Comparison of ENCODE assay signal across 8 cellular contexts in the genomic region with DNA sequence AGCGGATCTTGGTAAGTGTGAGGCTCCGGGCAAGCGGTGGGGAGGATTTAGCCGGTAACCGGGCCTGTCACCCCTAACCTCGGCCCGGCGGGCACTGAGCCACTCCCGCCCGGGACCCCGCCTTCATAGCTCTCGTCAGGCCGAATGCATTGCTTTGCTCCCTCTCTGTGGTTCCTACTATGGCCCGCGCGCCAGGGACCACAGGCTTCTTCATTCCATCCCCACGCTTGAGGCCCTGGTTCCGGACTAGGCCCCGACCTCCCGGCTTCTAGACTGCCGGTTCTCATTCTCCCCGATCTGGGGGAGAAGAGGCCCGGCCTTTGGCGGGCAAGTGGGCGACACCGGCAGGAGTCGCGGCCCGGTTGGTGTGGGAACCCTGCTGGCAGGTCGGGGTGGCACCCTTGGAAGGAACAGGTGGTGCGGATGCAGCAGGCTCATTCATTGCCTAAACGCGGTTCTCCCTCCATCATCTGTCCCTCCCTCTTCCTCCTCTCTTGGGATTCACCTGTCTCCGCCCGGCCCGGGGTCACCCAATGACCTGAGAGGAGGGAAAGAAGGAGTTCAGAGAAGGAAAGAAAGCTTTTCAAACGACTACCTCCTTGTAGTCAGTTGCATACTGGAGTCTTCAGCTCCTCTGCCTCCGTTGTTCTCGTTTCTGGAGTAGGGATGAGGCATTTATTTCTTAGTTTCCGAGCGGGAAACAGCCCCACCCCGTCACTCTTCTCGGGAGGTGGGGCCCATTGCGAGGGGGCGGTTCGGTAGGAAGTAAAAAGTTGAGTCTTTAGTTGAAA. TPM values are rescaled to one million over a fixed set of nuclear protein-coding genes. Genes with fewer than 3 reads are reported as not detected.
A peak's percentile ranks its signal among the peaks of the same experiment; 100 is the strongest.
DNase-seq lines count a peak whose midpoint lies in the region; ATAC-seq, FAIRE-seq and TF ChIP-seq lines count a peak whose summit lies in the region.

A gene (minus strand): TSS at position 657 of the 791 bp plus-strand sequence. CDS start 6,679 bp downstream, outside the sequence.

- H3K9me3 Mint-ChIP-seq in Calu3 (ENCODE audit: low read depth, unreplicated experiment) (no peaks in the 10 kb centered on the region), type B pancreatic cell (no peaks in the 10 kb centered on the region)

- peak; percentile 69 for TF ChIP-seq POLR2A in Raji (IDR thresholded peaks at IDR 0.05; ENCODE audit: insufficient read depth, low read depth, low read length)

- H3K36me3 Mint-ChIP-seq in Calu3 (ENCODE audit: insufficient read depth, unreplicated experiment) (peaks cover 25% of the 10 kb centered on the region), type B pancreatic cell (peaks cover 19% of the 10 kb centered on the region)

- no TSS peak for BruUV-seq in Calu3 (replicated peaks; lab: Mats Ljungman, UMichigan)

- no peaks in the 10 kb centered on the region for H3K27me3 Mint-ChIP-seq in Calu3 (ENCODE audit: unreplicated experiment)
- H3K27me3 Mint-ChIP-seq in type B pancreatic cell, result no peaks in the 10 kb centered on the region

- H3K4me3 Mint-ChIP-seq in Calu3 (ENCODE audit: low read depth, unreplicated experiment), result peak within 1 kb of the TSS; percentile 98
- H3K4me3 Mint-ChIP-seq in type B pancreatic cell, result peak within 1 kb of the TSS; percentile 100

- no peaks in the 10 kb centered on the region for H3K4me1 Mint-ChIP-seq in Calu3 (ENCODE audit: low read depth, unreplicated experiment)
- H3K4me1 Mint-ChIP-seq in type B pancreatic cell (ENCODE audit: unreplicated experiment), result peaks cover 16% of the 10 kb centered on the region

- H3K27ac Mint-ChIP-seq in Calu3 (ENCODE audit: unreplicated experiment), result peak within 1 kb of the TSS; percentile 99
- peak within 1 kb of the TSS; percentile 100 for H3K27ac Mint-ChIP-seq in type B pancreatic cell

- intact Hi-C loops in Calu3 (cut with micrococcal nuclease; ENCODE audit: unreplicated experiment), result no loop called here

- FAIRE-seq in frontal cortex (lab: Jason Lieb, UNC), result no peak

- CTCF ChIA-PET in Calu3 (lab: Charles Lee), result interaction anchor here (1.4 kb wide), 1 partner anchor 125 kb away, joined by 7 read pairs; a partner anchor contains a TSS

- ATAC-seq in GM21360 (IDR thresholded peaks at IDR 0.05; ENCODE audit: unreplicated experiment), result peak; percentile 31

- DNase-seq in Calu3 (peak; percentile 46), HT1080 (ENCODE audit: low read depth) (peak; percentile 58), activated gamma-delta T cell (lab: John Stamatoyannopoulos, UW) (peak; percentile 40), frontal cortex (ENCODE audit: low spot score in 2 of 2) (peak in 1 of 2 donors; percentile 34), occipital lobe (lab: John Stamatoyannopoulos, UW) (peak; percentile 31), type B pancreatic cell (ENCODE audit: extremely low spot score, unreplicated experiment) (peak; percentile 72)

- TF ChIP-seq CTCF in Calu3 (IDR thresholded peaks at IDR 0.05; ENCODE audit: unreplicated experiment), result no peak
- TF ChIP-seq CTCF in type B pancreatic cell (conservative IDR thresholded peaks at IDR 0.05), result peak; percentile 64

RNA-seq across cellular contexts. Expression of the gene that starts here (rescaled TPM):
- 31.8 and 38.6 TPM in 2 replicates for total RNA-seq in Calu3 (2022)
- total RNA-seq in HT1080 (2014; rRNA removed; shearing (Covaris generic)), result 106 and 109 TPM in 2 replicates
- 87.2 and 107 TPM in 2 replicates for polyA plus RNA-seq in HT1080 (2015; cell fraction: cytosol; rRNA removed)
- polyA plus RNA-seq in HT1080 (2015; cell fraction: nucleus; rRNA removed), result 27.4 and 36.6 TPM in 2 replicates
- total RNA-seq in frontal cortex, result 32.2 TPM
- 29.3 TPM for total RNA-seq in occipital lobe
- 47.2 and 56.1 TPM in 2 replicates for total RNA-seq in type B pancreatic cell (ENCODE audit: low replicate concordance)
